ENCODE assay signal across 16 cellular contexts in genomic region chr5:68770566-68770965, GRCh38.
"Had no signal": no experiment of that assay in that cellular context is flagged by ENCODE, and none has a peak within 500 bp of the region (broad histone marks: within the 10 kb centered on the region; RNA-seq: fewer than 3 reads in every experiment).

No MANE protein-coding gene starts in this region.

- H3K4me1 Mint-ChIP-seq: activated naive CD8-positive, alpha-beta T cell treated with anti-CD3 and anti-CD28 coated beads for 36 hours; natural killer cell; stimulated activated memory B cell treated with anti-CD40 and anti-IgM and Interleukin-4, amounts not matched to agents 10 μg/mL and 1 μg/mL and 100 μg/mL, for 72 hours had no signal

- H3K9me3 Mint-ChIP-seq: natural killer cell had no signal

- H3K27ac Mint-ChIP-seq: activated CD4-positive, alpha-beta memory T cell treated with anti-CD3 and anti-CD28 coated beads for 36 hours; activated naive CD8-positive, alpha-beta T cell treated with anti-CD3 and anti-CD28 coated beads for 36 hours; natural killer cell; stimulated activated memory B cell treated with anti-CD40 and anti-IgM and Interleukin-4, amounts not matched to agents 10 μg/mL and 1 μg/mL and 100 μg/mL, for 72 hours had no signal

- H3K27me3 Mint-ChIP-seq: activated CD4-positive, alpha-beta memory T cell treated with anti-CD3 and anti-CD28 coated beads for 36 hours; activated naive CD8-positive, alpha-beta T cell treated with anti-CD3 and anti-CD28 coated beads for 36 hours; stimulated activated memory B cell treated with anti-CD40 and anti-IgM and Interleukin-4, amounts not matched to agents 10 μg/mL and 1 μg/mL and 100 μg/mL, for 72 hours had no signal

- H3K4me3 Mint-ChIP-seq: activated CD4-positive, alpha-beta memory T cell treated with anti-CD3 and anti-CD28 coated beads for 36 hours; activated naive CD8-positive, alpha-beta T cell treated with anti-CD3 and anti-CD28 coated beads for 36 hours; natural killer cell; stimulated activated memory B cell treated with anti-CD40 and anti-IgM and Interleukin-4, amounts not matched to agents 10 μg/mL and 1 μg/mL and 100 μg/mL, for 72 hours had no signal

- H3K36me3 Mint-ChIP-seq: activated CD4-positive, alpha-beta memory T cell treated with anti-CD3 and anti-CD28 coated beads for 36 hours; natural killer cell; stimulated activated memory B cell treated with anti-CD40 and anti-IgM and Interleukin-4, amounts not matched to agents 10 μg/mL and 1 μg/mL and 100 μg/mL, for 72 hours had no signal

- ATAC-seq: gastroesophageal sphincter; natural killer cell; pancreas; stimulated activated memory B cell treated with anti-CD40 and anti-IgM and Interleukin-4, amounts not matched to agents 10 μg/mL and 1 μg/mL and 100 μg/mL, for 72 hours had no signal

- DNase-seq: activated CD4-positive, alpha-beta memory T cell treated with anti-CD3 and anti-CD28 coated beads for 36 hours; activated CD4-positive, alpha-beta T cell treated with anti-CD3 and anti-CD28 coated beads for 48 hours; activated naive CD4-positive, alpha-beta T cell treated with Interleukin-2 at 50 U/mL for 16 hours; activated naive CD8-positive, alpha-beta T cell treated with anti-CD3 and anti-CD28 coated beads for 36 hours; activated T-cell treated with anti-CD3 and anti-CD28 coated beads, Interleukin-2, amount 50 U/mL, for 48 hours; amniotic stem cell; head of caudate nucleus; midbrain; natural killer cell; pancreas; right cardiac atrium; stimulated activated CD4-positive, alpha-beta T cell treated with anti-CD3 and anti-CD28 coated beads, Interleukin-2, amount 100 ng/mL, for 24 hours; stomach; transverse colon had no signal
